ENCODE assay signal across 8 cellular contexts in genomic region chr6:26198626-26199056, GRCh38.
A peak's percentile ranks its signal among the peaks of the same experiment; 100 is the strongest.
DNase-seq lines count a peak whose midpoint lies in the region; ATAC-seq, FAIRE-seq and TF ChIP-seq lines count a peak whose summit lies in the region.

No MANE protein-coding gene starts in this region.

- H2AFZ ChIP-seq in fibroblast of lung (ENCODE audit: low read length), result no peak overlapping the region

- CTCF ChIA-PET in T-cell (lab: Charles Lee), result interaction anchor here (0.5 to 6.4 kb wide), 15 partner anchors 8 to 1694 kb away, joined by 3 to 73 read pairs (median 8); a partner anchor contains a TSS

- peak overlapping the region; percentile 82 to 88 (median 86) for H3K4me3 ChIP-seq in fibroblast of lung (replicated peaks in 1 of 4; ENCODE audit: control extremely low read depth in 1 of 4, insufficient read depth in 1 of 4, low read depth in 3 of 4, low read length in 4 of 4)
- peak overlapping the region; percentile 4 to 43 (median 32) for H3K4me3 ChIP-seq in pancreas

- H3K27ac ChIP-seq in fibroblast of lung (ENCODE audit: insufficient read depth, low read length) (peak overlapping the region; percentile 86), pancreas (peak overlapping the region; percentile 20 to 90 (median 80))

- peak; percentile 80 for DNase-seq in NCI-H146 treated with DMSO at 0.1 percent for 48 hours (lab: John Stamatoyannopoulos, UW; ENCODE audit: unreplicated experiment)
- no peak for DNase-seq in NCI-H146 (lab: John Stamatoyannopoulos, UW)
- peak in 2 of 34 experiments; percentile 48 to 59 for DNase-seq in T-cell
- DNase-seq in fibroblast of lung (ENCODE audit: low read depth in 2 of 2), result peak in 1 of 2 donors; percentile 33
- DNase-seq in pancreas, result no peak
- DNase-seq in iPS-NIHi7 (ENCODE audit: extremely low spot score), result no peak
- no peak for DNase-seq in GM19239 (ENCODE audit: insufficient read length, low spot score)

- intact Hi-C loops in pancreas (cut with DNase I), result no loop called here

- FAIRE-seq in pancreas (lab: Jason Lieb, UNC) (no peak), GM19239 (lab: Jason Lieb, UNC) (no peak)

- H3K36me3 Mint-ChIP-seq in T-cell, result no peaks in the 10 kb centered on the region

- POLR2A ChIA-PET in T-cell (lab: Charles Lee), result interaction anchor here (0.5 to 9.1 kb wide), 48 partner anchors 9 to 1694 kb away, joined by 3 to 526 read pairs (median 16); a partner anchor contains a TSS

- H3K27me3 Mint-ChIP-seq in T-cell, result no peaks in the 10 kb centered on the region

- H3K27ac Mint-ChIP-seq in T-cell, result peak overlapping the region; percentile 93 to 98

- WGBS in pancreas, 2 donors, result 2 to 4% methylated on average over 15 of the region's 15 CpGs

- H3K4me1 ChIP-seq in fibroblast of lung (ENCODE audit: control insufficient read depth, extremely low read depth, insufficient read depth, low read length), result peaks cover 4% of the 10 kb centered on the region
- H3K4me1 ChIP-seq in pancreas, result peaks cover 0 to 5% (median 0%) of the 10 kb centered on the region in 3 donors

- ATAC-seq in HG02981 (IDR thresholded peaks at IDR 0.05; ENCODE audit: unreplicated experiment) (peak; percentile 2), T-cell (replicated peaks in 1 of 4) (peak; percentile 3 to 9 (median 6)), pancreas (peak; percentile 4 to 11 (median 8))

- H4K20me1 ChIP-seq in fibroblast of lung (ENCODE audit: control insufficient read depth, extremely low read depth, insufficient read depth, low read length), result peaks cover 3% of the 10 kb centered on the region

- H3K27me3 ChIP-seq in fibroblast of lung (ENCODE audit: control insufficient read depth, insufficient read depth, low read length) (no peaks in the 10 kb centered on the region), pancreas (peaks cover 0 to 76% (median 3%) of the 10 kb centered on the region in 4 donors)

- H3K9ac ChIP-seq in fibroblast of lung (ENCODE audit: insufficient read depth, low read length), result peak overlapping the region; percentile 63

- peaks cover 15% of the 10 kb centered on the region for H3K79me2 ChIP-seq in fibroblast of lung (ENCODE audit: control insufficient read depth, insufficient read depth, low read length)

- peak overlapping the region; percentile 95 to 98 (median 97) for H3K4me3 Mint-ChIP-seq in T-cell

- no peaks in the 10 kb centered on the region for H3K9me3 Mint-ChIP-seq in T-cell

- peaks cover 34 to 50% (median 47%) of the 10 kb centered on the region in 3 donors for H3K4me1 Mint-ChIP-seq in T-cell

- H3K9me3 ChIP-seq in fibroblast of lung (ENCODE audit: control insufficient read depth, insufficient read depth, low read depth, low read length) (no peaks in the 10 kb centered on the region), pancreas (no peaks in the 10 kb centered on the region)

- H3K36me3 ChIP-seq in fibroblast of lung (ENCODE audit: control insufficient read depth, insufficient read depth, low read length), result no peaks in the 10 kb centered on the region
- no peaks in the 10 kb centered on the region for H3K36me3 ChIP-seq in pancreas

- no peak for TF ChIP-seq CTCF in fibroblast of lung (conservative IDR thresholded peaks at IDR 0.05 in 1 of 2, IDR thresholded peaks at IDR 0.05 in 1 of 2; ENCODE audit: low read depth in 1 of 2, low read length in 2 of 2)
- no peak for TF ChIP-seq CTCF in pancreas (IDR thresholded peaks at IDR 0.05)

- H3K4me2 ChIP-seq in fibroblast of lung (ENCODE audit: extremely low read depth, insufficient read depth, low read length), result peak overlapping the region; percentile 97
